In the genomic region with DNA sequence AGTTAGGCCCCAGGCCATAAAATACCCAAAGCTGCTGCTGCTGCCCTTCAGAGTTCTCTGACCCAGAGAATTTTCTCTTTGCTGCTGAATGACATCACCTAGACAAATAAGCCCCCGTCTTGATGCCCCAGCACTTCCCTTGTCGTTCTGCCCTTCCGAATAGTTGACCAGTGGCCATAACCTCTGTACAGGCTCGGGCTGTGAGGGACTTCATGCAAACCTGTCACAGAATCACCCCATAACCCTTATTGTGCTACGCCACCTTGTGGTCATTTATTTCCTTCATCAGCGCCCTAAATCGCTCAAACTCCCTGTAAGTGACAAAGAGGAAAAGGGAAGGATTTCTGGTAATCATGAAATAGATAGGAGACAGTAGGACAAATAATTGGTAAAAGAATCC, we compare ENCODE assay signal across 8 cellular contexts. TPM values are rescaled to one million over a fixed set of nuclear protein-coding genes. Genes with fewer than 3 reads are reported as not detected.
A peak's percentile ranks its signal among the peaks of the same experiment; 100 is the strongest.
DNase-seq lines count a peak whose midpoint lies in the region; ATAC-seq, FAIRE-seq and TF ChIP-seq lines count a peak whose summit lies in the region.

No MANE protein-coding gene starts in this region.

- DNase-seq in NOMO-1 (lab: John Stamatoyannopoulos, UW; ENCODE audit: unreplicated experiment in 2 of 2), result peak; percentile 20 to 46
- no peak for DNase-seq in NOMO-1 treated with dmso at 0.1 percent for 144 hours (lab: John Stamatoyannopoulos, UW; ENCODE audit: unreplicated experiment)
- peak; percentile 86 for DNase-seq in Karpas-422
- DNase-seq in PC-3, result peak; percentile 80
- DNase-seq in astrocyte of the cerebellum (ENCODE audit: low read depth), result peak; percentile 35
- peak; percentile 43 for DNase-seq in iPS DF 6.9 (ENCODE audit: low read depth, low spot score)
- peak; percentile 59 for DNase-seq in small intestine

- H3K9me3 ChIP-seq in Karpas-422 (ENCODE audit: low read length), result no peaks in the 10 kb centered on the region
- no peaks in the 10 kb centered on the region for H3K9me3 ChIP-seq in PC-3 (ENCODE audit: low read length)
- H3K9me3 ChIP-seq in iPS DF 6.9 (ENCODE audit: control insufficient read depth, insufficient read depth, low read length), result no peaks in the 10 kb centered on the region
- no peaks in the 10 kb centered on the region for H3K9me3 ChIP-seq in small intestine (ENCODE audit: control insufficient read depth, low read depth)

- H3K9ac ChIP-seq in Karpas-422 (ENCODE audit: low read length), result no peak overlapping the region
- no peak overlapping the region for H3K9ac ChIP-seq in PC-3 (ENCODE audit: low read length)

- intact Hi-C loops in PC-3 (cut with micrococcal nuclease), result loop anchor here (5.0 to 10.0 kb wide), 2 partner anchors 68 to 371 kb away; a partner anchor contains a TSS

- H3K27ac ChIP-seq in Karpas-422 (ENCODE audit: low read length), result no peak overlapping the region
- H3K27ac ChIP-seq in PC-3 (ENCODE audit: low read length), result no peak overlapping the region
- H3K27ac ChIP-seq in iPS DF 6.9 (ENCODE audit: low read length), result no peak overlapping the region
- no peak overlapping the region for H3K27ac ChIP-seq in small intestine (ENCODE audit: low read depth in 1 of 2, low read length in 1 of 2)

- in situ Hi-C loops in astrocyte of the cerebellum (cut with HindIII; ENCODE audit: low sequenced_read_pairs), result no loop called here

- H2AFZ ChIP-seq in Karpas-422 (ENCODE audit: low read length), result no peak overlapping the region
- H2AFZ ChIP-seq in PC-3 (ENCODE audit: low read length), result no peak overlapping the region

- TF ChIP-seq CTCF in PC-3 (conservative IDR thresholded peaks at IDR 0.05; ENCODE audit: low read depth, low read length) (peak; percentile 80), astrocyte of the cerebellum (IDR thresholded peaks at IDR 0.05; ENCODE audit: low read depth, low read length, missing control alignments) (peak; percentile 55)

- H3K4me3 ChIP-seq in Karpas-422 (ENCODE audit: low read length), result no peak overlapping the region
- no peak overlapping the region for H3K4me3 ChIP-seq in PC-3 (ENCODE audit: low read length)
- H3K4me3 ChIP-seq in astrocyte of the cerebellum (ENCODE audit: low read depth, low read length), result no peak overlapping the region
- H3K4me3 ChIP-seq in iPS DF 6.9 (ENCODE audit: low read length), result no peak overlapping the region
- no peak overlapping the region for H3K4me3 ChIP-seq in small intestine (ENCODE audit: low read depth in 1 of 2, low read length in 2 of 2)

- ATAC-seq in PC-3, result peak; percentile 49
- ATAC-seq in GM18909 (IDR thresholded peaks at IDR 0.05; ENCODE audit: poor library complexity, unreplicated experiment), result no peak

- BruUV-seq in PC-3 (replicated peaks; lab: Mats Ljungman, UMichigan), result no TSS peak

- no peaks in the 10 kb centered on the region for H3F3A ChIP-seq in PC-3 (ENCODE audit: low read length, unreplicated experiment)

- H3K79me2 ChIP-seq in Karpas-422 (ENCODE audit: low read length) (no peaks in the 10 kb centered on the region), PC-3 (ENCODE audit: low read length) (no peaks in the 10 kb centered on the region)

- H3K27me3 ChIP-seq in Karpas-422 (ENCODE audit: low read length) (no peaks in the 10 kb centered on the region), PC-3 (ENCODE audit: low read length) (no peaks in the 10 kb centered on the region), iPS DF 6.9 (ENCODE audit: control insufficient read depth, insufficient read depth, low read length) (no peaks in the 10 kb centered on the region), small intestine (ENCODE audit: control insufficient read depth in 2 of 2, insufficient read depth in 2 of 2, low read length in 2 of 2) (no peaks in the 10 kb centered on the region)

- FAIRE-seq in small intestine (lab: Jason Lieb, UNC), result no peak

- CTCF ChIA-PET in PC-3 (lab: Charles Lee), result no interaction called here

- no peak overlapping the region for H3K4me2 ChIP-seq in Karpas-422 (ENCODE audit: low read depth, low read length, poor library complexity, severe bottlenecking)
- no peak overlapping the region for H3K4me2 ChIP-seq in PC-3 (ENCODE audit: low read length)

- H3K36me3 ChIP-seq in Karpas-422 (ENCODE audit: insufficient read depth, low read length) (no peaks in the 10 kb centered on the region), PC-3 (ENCODE audit: low read depth, low read length) (no peaks in the 10 kb centered on the region), iPS DF 6.9 (ENCODE audit: control insufficient read depth, insufficient read depth, low read length) (no peaks in the 10 kb centered on the region), small intestine (ENCODE audit: control insufficient read depth in 2 of 2, insufficient read depth in 2 of 2, low read length in 2 of 2) (no peaks in the 10 kb centered on the region)

- POLR2A ChIA-PET in PC-3 (lab: Charles Lee; ENCODE audit: unreplicated experiment), result no interaction called here

- peaks cover 6% of the 10 kb centered on the region for H3K4me1 ChIP-seq in Karpas-422 (ENCODE audit: low read length)
- H3K4me1 ChIP-seq in PC-3 (ENCODE audit: insufficient read depth, low read length), result no peaks in the 10 kb centered on the region
- no peaks in the 10 kb centered on the region for H3K4me1 ChIP-seq in iPS DF 6.9 (ENCODE audit: control insufficient read depth, insufficient read depth, low read length)
- no peaks in the 10 kb centered on the region for H3K4me1 ChIP-seq in small intestine (ENCODE audit: control insufficient read depth in 2 of 2, insufficient read depth in 1 of 2, low read depth in 1 of 2, low read length in 1 of 2)

- H3K9me2 ChIP-seq in Karpas-422 (replicated peaks; ENCODE audit: insufficient read depth, low read length) (no peaks in the 10 kb centered on the region), PC-3 (replicated peaks; ENCODE audit: low read length) (no peaks in the 10 kb centered on the region)

- WGBS in iPS DF 6.9 (ENCODE audit: insufficient coverage, insufficient read length), result no CpG with 5 or more reads among the region's 7 CpGs
- WGBS in small intestine, 3 donors, result 2 to 14% (median 7%) methylated on average over 7 of the region's 7 CpGs

- H4K20me1 ChIP-seq in Karpas-422 (ENCODE audit: insufficient read depth, low read depth, low read length) (no peaks in the 10 kb centered on the region; the same call in 1 of the 2 replicates), PC-3 (ENCODE audit: low read length) (no peaks in the 10 kb centered on the region)

RNA-seq across cellular contexts. Expression of a gene that starts 18.8 kb away (rescaled TPM):
- not detected in 2 replicates for total RNA-seq in Karpas-422 (2014; rRNA removed; shearing (Covaris generic); ENCODE audit: low replicate concordance)
- not detected in 2 replicates for total RNA-seq in PC-3 (2014; rRNA removed)
- not detected for polyA plus RNA-seq in small intestine

RNA-seq across cellular contexts. Expression of a gene that starts 21.8 kb away (rescaled TPM):
- 4.8 and 6.4 TPM in 2 replicates for total RNA-seq in Karpas-422 (2014; rRNA removed; shearing (Covaris generic); ENCODE audit: low replicate concordance)
- 1.2 and 3.8 TPM in 2 replicates for total RNA-seq in PC-3 (2014; rRNA removed)
- 1 to 10 TPM; 1.9 to 2.4 (median 2.0) TPM for polyA plus RNA-seq in small intestine

RNA-seq across cellular contexts. Expression of a gene that starts 45.9 kb away (rescaled TPM):
- 3.7 and 3.9 TPM in 2 replicates for total RNA-seq in Karpas-422 (2014; rRNA removed; shearing (Covaris generic); ENCODE audit: low replicate concordance)
- 2.5 and 4.4 TPM in 2 replicates for total RNA-seq in PC-3 (2014; rRNA removed)
- 1 to 10 TPM in 2 of 3 donors, under 1 TPM in 1; 0.54 to 2.5 (median 1.7) TPM for polyA plus RNA-seq in small intestine
